Comparison of ENCODE assay signal across 10 cellular contexts in the genomic region with DNA sequence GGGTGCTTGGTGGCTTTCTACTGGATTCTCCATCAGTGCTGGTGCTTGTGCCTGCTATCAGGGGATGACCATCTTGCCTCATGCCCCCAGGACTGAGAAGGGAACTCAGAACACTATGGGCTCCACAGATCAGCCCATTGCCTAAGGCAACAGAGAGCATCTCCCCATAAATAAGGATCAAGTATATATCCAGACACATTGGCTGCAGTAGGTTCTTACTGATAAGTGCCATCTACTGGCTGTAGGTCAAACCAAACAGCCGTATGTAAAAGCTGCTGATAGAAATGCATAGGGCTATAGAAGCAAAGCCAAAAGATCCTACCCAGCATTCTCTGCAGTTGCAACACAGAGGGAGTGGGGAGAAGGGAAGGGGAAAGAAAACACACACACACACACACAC.
DNase-seq lines count a peak whose midpoint lies in the region; ATAC-seq and TF ChIP-seq lines count a peak whose summit lies in the region.
"Had no signal": no experiment of that assay in that cellular context is flagged by ENCODE, and none has a peak within 500 bp of the region (broad histone marks: within the 10 kb centered on the region; RNA-seq: fewer than 3 reads in every experiment).

No MANE protein-coding gene starts in this region.

- no peaks in the 10 kb centered on the region for H3K79me2 ChIP-seq in mesendoderm (ENCODE audit: control insufficient read depth, insufficient read depth, low read length)

- no peak overlapping the region for H2BK15ac ChIP-seq in mesendoderm (replicated peaks; ENCODE audit: low read depth)

- H4K8ac ChIP-seq in mesendoderm (ENCODE audit: low read depth, low read length) = no peak overlapping the region

- H3K4me3 ChIP-seq in mesendoderm (ENCODE audit: low read length) (no peak overlapping the region), heart right ventricle (no peak overlapping the region)
- H3K4me3 ChIP-seq: skin epidermis had no signal

- H3K23ac ChIP-seq in mesendoderm (ENCODE audit: low read length) = no peak overlapping the region

- peak; percentile 58 for ATAC-seq in GM18867 (IDR thresholded peaks at IDR 0.05; ENCODE audit: unreplicated experiment)
- ATAC-seq in HG02759 (IDR thresholded peaks at IDR 0.05; ENCODE audit: unreplicated experiment) = peak; percentile 77
- no peak for ATAC-seq in heart right ventricle

- H4K5ac ChIP-seq in mesendoderm (ENCODE audit: low read length) = no peak overlapping the region

- H3K18ac ChIP-seq in mesendoderm (ENCODE audit: low read length) = no peak overlapping the region

- intact Hi-C loops in heart right ventricle (cut with DNase I) = no loop called here

- H3K79me1 ChIP-seq in mesendoderm (ENCODE audit: low read length) = no peaks in the 10 kb centered on the region

- H3K4me1 ChIP-seq in mesendoderm (ENCODE audit: control insufficient read depth, low read depth, low read length) (no peaks in the 10 kb centered on the region), heart right ventricle (peaks cover 0 to 6% (median 0%) of the 10 kb centered on the region in 9 donors)

- H3K4me2 ChIP-seq in mesendoderm (ENCODE audit: low read length) = no peak overlapping the region

- no peak overlapping the region for H3K56ac ChIP-seq in mesendoderm (ENCODE audit: low read length)

- in situ Hi-C loops in SK-MEL-5 (cut with HindIII; ENCODE audit: low pct_unique_long_range_greater_than_20kb, low sequenced_read_pairs) (no loop called here), ACHN (cut with HindIII; ENCODE audit: low pct_ligation_motif_present, low pct_unique_long_range_greater_than_20kb, low sequenced_read_pairs) (no loop called here), G401 (cut with HindIII; ENCODE audit: low sequenced_read_pairs) (no loop called here)

- no peaks in the 10 kb centered on the region for H3K9me3 ChIP-seq in heart right ventricle

- no peak overlapping the region for H2AK5ac ChIP-seq in mesendoderm (ENCODE audit: low read length)

- no CpG with 5 or more reads among the region's 1 CpG for WGBS in mesendoderm (ENCODE audit: extremely low coverage, insufficient coverage, low lambda C conversion rate)
- WGBS in heart right ventricle, 2 donors = 38 to 50% methylated on average over 1 of the region's 1 CpG

- TF ChIP-seq CTCF in heart right ventricle (IDR thresholded peaks at IDR 0.05) = no peak

- DNase-seq in SK-MEL-5 (ENCODE audit: low read depth, low spot score) = peak; percentile 68
- peak; percentile 75 for DNase-seq in mesendoderm
- DNase-seq in activated CD8-positive, alpha-beta memory T cell treated with anti-CD3 and anti-CD28 coated beads for 24 hours = no peak
- DNase-seq in ACHN = no peak
- DNase-seq in heart right ventricle = no peak
- no peak for DNase-seq in G401 (ENCODE audit: low spot score)

- H3K36me3 ChIP-seq in mesendoderm (ENCODE audit: control insufficient read depth, insufficient read depth, low read length) (no peaks in the 10 kb centered on the region), heart right ventricle (peaks cover 0 to 4% (median 0%) of the 10 kb centered on the region in 9 donors)

- H2BK120ac ChIP-seq in mesendoderm (ENCODE audit: low read depth, low read length) = no peak overlapping the region

- H2BK5ac ChIP-seq in mesendoderm (ENCODE audit: low read length) = no peak overlapping the region

- H3K9ac ChIP-seq in mesendoderm (ENCODE audit: low read length) = no peak overlapping the region

- no peaks in the 10 kb centered on the region for H3K27me3 ChIP-seq in mesendoderm (ENCODE audit: insufficient read depth, low read length, poor library complexity)
- H3K27me3 ChIP-seq in heart right ventricle = no peaks in the 10 kb centered on the region

- H3K4ac ChIP-seq in mesendoderm (ENCODE audit: low read depth, low read length) = no peak overlapping the region

- H3K27ac ChIP-seq in mesendoderm (ENCODE audit: low read depth, low read length) (no peak overlapping the region), heart right ventricle (no peak overlapping the region)
- H3K27ac ChIP-seq: epithelial cell of prostate had no signal

Comparison
In these comparisons a context has a peak if more than half of its experiments do, and no peak if none do; other contexts are left out.
1. ATAC-seq: peak in GM18867 (single experiment) and HG02759 (single experiment); none in heart right ventricle (0 of 8).
2. DNase-seq: peak in SK-MEL-5 (single experiment) and mesendoderm (single experiment); none in activated CD8-positive, alpha-beta memory T cell treated with anti-CD3 and anti-CD28 coated beads for 24 hours (single experiment), ACHN (single experiment), heart right ventricle (0 of 2) and G401 (single experiment).